In the genomic region with DNA sequence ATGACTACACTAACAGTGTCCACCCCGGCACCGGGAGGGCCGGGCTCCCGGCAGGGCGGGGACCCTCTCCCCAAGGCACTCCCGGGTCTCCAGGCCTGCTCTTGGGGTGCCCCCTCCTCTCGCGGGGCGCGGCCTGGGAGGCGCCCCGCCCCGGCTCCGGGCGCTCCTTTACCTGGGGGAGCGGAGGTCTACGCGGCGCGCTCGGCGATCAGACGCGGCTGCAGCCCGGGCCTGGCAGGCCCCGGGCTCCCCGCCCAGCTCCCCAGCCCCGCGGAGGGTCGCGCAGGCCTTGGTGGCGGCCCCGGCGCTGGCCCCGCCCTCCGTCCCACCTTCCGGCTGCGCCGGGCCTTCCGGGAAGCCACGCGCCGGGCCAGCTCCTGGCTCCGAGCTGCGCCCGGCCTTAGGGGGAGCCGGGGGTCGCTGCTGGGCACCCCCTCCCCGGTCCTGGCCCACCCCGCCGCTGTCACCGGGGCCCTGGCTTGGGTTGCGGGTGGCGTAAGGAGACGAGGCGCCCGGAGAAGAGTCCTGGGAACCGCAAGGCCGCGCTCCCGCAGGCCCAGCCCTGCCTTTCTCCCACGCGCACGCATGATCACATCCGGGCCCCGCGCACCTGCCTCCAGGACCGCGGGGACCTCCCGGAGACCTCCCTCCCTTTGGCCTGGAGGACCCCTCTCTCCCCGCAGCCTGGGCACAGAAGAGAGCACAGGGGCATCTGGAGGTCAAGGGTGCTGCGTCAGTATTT, we compare ENCODE assay signal across 1 cellular context.
TF ChIP-seq lines count a peak whose summit lies in the region.

A gene (minus strand): TSS at position 309 of the 742 bp plus-strand sequence. CDS start 6,848 bp downstream, outside the sequence.

TF ChIP-seq in HepG2, 621 proteins besides CTCF, POLR2A, EP300 and RAD21 (continued from another document and continues in another):
- TF ChIP-seq ZFP90 (CRISPR knock-in tag; IDR thresholded peaks at IDR 0.05; ENCODE audit: borderline replicate concordance) (peak; percentile 28; the same call in 1 of the 2 replicates), ZSCAN20 (CRISPR knock-in tag; IDR thresholded peaks at IDR 0.05; ENCODE audit: borderline replicate concordance) (peak; percentile 65; the same call in 1 of the 2 replicates), ZNF616 (CRISPR knock-in tag; IDR thresholded peaks at IDR 0.05; ENCODE audit: low read depth) (no peak; the same call in 1 of the 2 replicates), ZNF333 (CRISPR knock-in tag; IDR thresholded peaks at IDR 0.05; ENCODE audit: borderline replicate concordance) (no peak), ZNF30 (CRISPR knock-in tag; IDR thresholded peaks at IDR 0.05) (no peak), ESRRA (CRISPR knock-in tag; IDR thresholded peaks at IDR 0.05; ENCODE audit: low read depth) (peak; percentile 20; the same call in 1 of the 2 replicates), ATRX (CRISPR knock-in tag; IDR thresholded peaks at IDR 0.05; ENCODE audit: borderline replicate concordance) (no peak), SMARCC2 (IDR thresholded peaks at IDR 0.05) (no peak), MXI1 (IDR thresholded peaks at IDR 0.05; ENCODE audit: borderline replicate concordance, low read depth, low read length) (peak; percentile 92; the same call in 1 of the 3 replicates), ZFP37 (CRISPR knock-in tag; IDR thresholded peaks at IDR 0.05; ENCODE audit: borderline replicate concordance) (no peak), ZNF781 (CRISPR knock-in tag; IDR thresholded peaks at IDR 0.05; ENCODE audit: borderline replicate concordance, not compliant biosample characterization) (no peak), ZNF296 (CRISPR knock-in tag; conservative IDR thresholded peaks at IDR 0.05) (no peak), POLR2AphosphoS5 (IDR thresholded peaks at IDR 0.05; ENCODE audit: low read depth, low read length) (peak; percentile 62), ZNF431 (CRISPR knock-in tag; IDR thresholded peaks at IDR 0.05; ENCODE audit: borderline replicate concordance, low read depth) (no peak), ZNF256 (CRISPR knock-in tag; conservative IDR thresholded peaks at IDR 0.05) (no peak), HMGA1 (CRISPR knock-in tag; conservative IDR thresholded peaks at IDR 0.05) (no peak), ZNF850 (CRISPR knock-in tag; conservative IDR thresholded peaks at IDR 0.05) (no peak), TEAD3 (CRISPR knock-in tag; optimal IDR thresholded peaks at IDR 0.05; ENCODE audit: borderline replicate concordance) (no peak), SMAD9 (CRISPR knock-in tag; IDR thresholded peaks at IDR 0.05) (no peak), ZBTB1 (CRISPR knock-in tag; IDR thresholded peaks at IDR 0.05; ENCODE audit: borderline replicate concordance) (no peak), HNRNPL (IDR thresholded peaks at IDR 0.05; ENCODE audit: low read depth, low read length) (no peak), ERF (CRISPR knock-in tag; IDR thresholded peaks at IDR 0.05) (0 out of 2 replicates have a peak, but pooled peaks have one; percentile 20), ZNF720 (CRISPR knock-in tag; IDR thresholded peaks at IDR 0.05) (no peak), ZNF879 (CRISPR knock-in tag; IDR thresholded peaks at IDR 0.05) (no peak), ZNF570 (CRISPR knock-in tag; IDR thresholded peaks at IDR 0.05; ENCODE audit: borderline replicate concordance) (no peak), ZNF619 (CRISPR knock-in tag; IDR thresholded peaks at IDR 0.05) (no peak), SRF (IDR thresholded peaks at IDR 0.05; ENCODE audit: low read depth, low read length) (no peak), NCOR1 (IDR thresholded peaks at IDR 0.05; ENCODE audit: borderline replicate concordance, low read length) (no peak), REL (CRISPR knock-in tag; conservative IDR thresholded peaks at IDR 0.05) (no peak), HOXA5 (CRISPR knock-in tag; IDR thresholded peaks at IDR 0.05) (no peak), FOSL1 (CRISPR knock-in tag; IDR thresholded peaks at IDR 0.05; ENCODE audit: borderline replicate concordance) (no peak), SAP130 (CRISPR knock-in tag; IDR thresholded peaks at IDR 0.05; ENCODE audit: low read depth) (peak; percentile 72), ZNF598 (CRISPR knock-in tag; IDR thresholded peaks at IDR 0.05; ENCODE audit: borderline replicate concordance) (no peak), WIZ (CRISPR knock-in tag; IDR thresholded peaks at IDR 0.05) (no peak), ZNF562 (CRISPR knock-in tag; IDR thresholded peaks at IDR 0.05; ENCODE audit: borderline replicate concordance) (no peak), HNRNPUL1 (IDR thresholded peaks at IDR 0.05; ENCODE audit: low read depth, low read length) (no peak), RARA (CRISPR knock-in tag; IDR thresholded peaks at IDR 0.05) (peak; percentile 59), ZNF234 (CRISPR knock-in tag; conservative IDR thresholded peaks at IDR 0.05) (no peak), ZBTB7B (CRISPR knock-in tag; IDR thresholded peaks at IDR 0.05) (no peak; the same call in 1 of the 2 replicates), ZBTB7A (CRISPR knock-in tag; IDR thresholded peaks at IDR 0.05) (no peak)
- TF ChIP-seq, protein P1, sequence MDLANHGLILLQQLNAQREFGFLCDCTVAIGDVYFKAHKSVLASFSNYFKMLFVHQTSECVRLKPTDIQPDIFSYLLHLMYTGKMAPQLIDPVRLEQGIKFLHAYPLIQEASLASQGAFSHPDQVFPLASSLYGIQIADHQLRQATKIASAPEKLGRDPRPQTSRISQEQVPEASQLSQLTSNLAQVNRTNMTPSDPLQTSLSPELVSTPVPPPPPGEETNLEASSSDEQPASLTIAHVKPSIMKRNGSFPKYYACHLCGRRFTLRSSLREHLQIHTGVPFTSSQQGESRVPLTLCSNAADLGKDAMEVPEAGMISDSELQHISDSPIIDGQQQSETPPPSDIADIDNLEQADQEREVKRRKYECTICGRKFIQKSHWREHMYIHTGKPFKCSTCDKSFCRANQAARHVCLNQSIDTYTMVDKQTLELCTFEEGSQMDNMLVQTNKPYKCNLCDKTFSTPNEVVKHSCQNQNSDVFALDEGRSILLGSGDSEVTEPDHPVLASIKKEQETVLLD (CRISPR knock-in tag; IDR thresholded peaks at IDR 0.05; ENCODE audit: low read depth): no peak
- TF ChIP-seq, protein P2, sequence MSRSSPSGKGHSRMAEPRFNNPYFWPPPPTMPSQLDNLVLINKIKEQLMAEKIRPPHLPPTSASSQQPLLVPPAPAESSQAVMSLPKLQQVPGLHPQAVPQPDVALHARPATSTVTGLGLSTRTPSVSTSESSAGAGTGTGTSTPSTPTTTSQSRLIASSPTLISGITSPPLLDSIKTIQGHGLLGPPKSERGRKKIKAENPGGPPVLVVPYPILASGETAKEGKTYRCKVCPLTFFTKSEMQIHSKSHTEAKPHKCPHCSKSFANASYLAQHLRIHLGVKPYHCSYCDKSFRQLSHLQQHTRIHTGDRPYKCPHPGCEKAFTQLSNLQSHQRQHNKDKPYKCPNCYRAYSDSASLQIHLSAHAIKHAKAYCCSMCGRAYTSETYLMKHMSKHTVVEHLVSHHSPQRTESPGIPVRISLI (CRISPR knock-in tag; IDR thresholded peaks at IDR 0.05; ENCODE audit: borderline replicate concordance): no peak
- TF ChIP-seq, protein P3, sequence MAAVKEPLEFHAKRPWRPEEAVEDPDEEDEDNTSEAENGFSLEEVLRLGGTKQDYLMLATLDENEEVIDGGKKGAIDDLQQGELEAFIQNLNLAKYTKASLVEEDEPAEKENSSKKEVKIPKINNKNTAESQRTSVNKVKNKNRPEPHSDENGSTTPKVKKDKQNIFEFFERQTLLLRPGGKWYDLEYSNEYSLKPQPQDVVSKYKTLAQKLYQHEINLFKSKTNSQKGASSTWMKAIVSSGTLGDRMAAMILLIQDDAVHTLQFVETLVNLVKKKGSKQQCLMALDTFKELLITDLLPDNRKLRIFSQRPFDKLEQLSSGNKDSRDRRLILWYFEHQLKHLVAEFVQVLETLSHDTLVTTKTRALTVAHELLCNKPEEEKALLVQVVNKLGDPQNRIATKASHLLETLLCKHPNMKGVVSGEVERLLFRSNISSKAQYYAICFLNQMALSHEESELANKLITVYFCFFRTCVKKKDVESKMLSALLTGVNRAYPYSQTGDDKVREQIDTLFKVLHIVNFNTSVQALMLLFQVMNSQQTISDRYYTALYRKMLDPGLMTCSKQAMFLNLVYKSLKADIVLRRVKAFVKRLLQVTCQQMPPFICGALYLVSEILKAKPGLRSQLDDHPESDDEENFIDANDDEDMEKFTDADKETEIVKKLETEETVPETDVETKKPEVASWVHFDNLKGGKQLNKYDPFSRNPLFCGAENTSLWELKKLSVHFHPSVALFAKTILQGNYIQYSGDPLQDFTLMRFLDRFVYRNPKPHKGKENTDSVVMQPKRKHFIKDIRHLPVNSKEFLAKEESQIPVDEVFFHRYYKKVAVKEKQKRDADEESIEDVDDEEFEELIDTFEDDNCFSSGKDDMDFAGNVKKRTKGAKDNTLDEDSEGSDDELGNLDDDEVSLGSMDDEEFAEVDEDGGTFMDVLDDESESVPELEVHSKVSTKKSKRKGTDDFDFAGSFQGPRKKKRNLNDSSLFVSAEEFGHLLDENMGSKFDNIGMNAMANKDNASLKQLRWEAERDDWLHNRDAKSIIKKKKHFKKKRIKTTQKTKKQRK (IDR thresholded peaks at IDR 0.05; ENCODE audit: low read length): no peak
- TF ChIP-seq, protein P4, sequence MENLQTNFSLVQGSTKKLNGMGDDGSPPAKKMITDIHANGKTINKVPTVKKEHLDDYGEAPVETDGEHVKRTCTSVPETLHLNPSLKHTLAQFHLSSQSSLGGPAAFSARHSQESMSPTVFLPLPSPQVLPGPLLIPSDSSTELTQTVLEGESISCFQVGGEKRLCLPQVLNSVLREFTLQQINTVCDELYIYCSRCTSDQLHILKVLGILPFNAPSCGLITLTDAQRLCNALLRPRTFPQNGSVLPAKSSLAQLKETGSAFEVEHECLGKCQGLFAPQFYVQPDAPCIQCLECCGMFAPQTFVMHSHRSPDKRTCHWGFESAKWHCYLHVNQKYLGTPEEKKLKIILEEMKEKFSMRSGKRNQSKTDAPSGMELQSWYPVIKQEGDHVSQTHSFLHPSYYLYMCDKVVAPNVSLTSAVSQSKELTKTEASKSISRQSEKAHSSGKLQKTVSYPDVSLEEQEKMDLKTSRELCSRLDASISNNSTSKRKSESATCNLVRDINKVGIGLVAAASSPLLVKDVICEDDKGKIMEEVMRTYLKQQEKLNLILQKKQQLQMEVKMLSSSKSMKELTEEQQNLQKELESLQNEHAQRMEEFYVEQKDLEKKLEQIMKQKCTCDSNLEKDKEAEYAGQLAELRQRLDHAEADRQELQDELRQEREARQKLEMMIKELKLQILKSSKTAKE (CRISPR knock-in tag; IDR thresholded peaks at IDR 0.05; ENCODE audit: borderline replicate concordance): no peak
- TF ChIP-seq, protein P5, sequence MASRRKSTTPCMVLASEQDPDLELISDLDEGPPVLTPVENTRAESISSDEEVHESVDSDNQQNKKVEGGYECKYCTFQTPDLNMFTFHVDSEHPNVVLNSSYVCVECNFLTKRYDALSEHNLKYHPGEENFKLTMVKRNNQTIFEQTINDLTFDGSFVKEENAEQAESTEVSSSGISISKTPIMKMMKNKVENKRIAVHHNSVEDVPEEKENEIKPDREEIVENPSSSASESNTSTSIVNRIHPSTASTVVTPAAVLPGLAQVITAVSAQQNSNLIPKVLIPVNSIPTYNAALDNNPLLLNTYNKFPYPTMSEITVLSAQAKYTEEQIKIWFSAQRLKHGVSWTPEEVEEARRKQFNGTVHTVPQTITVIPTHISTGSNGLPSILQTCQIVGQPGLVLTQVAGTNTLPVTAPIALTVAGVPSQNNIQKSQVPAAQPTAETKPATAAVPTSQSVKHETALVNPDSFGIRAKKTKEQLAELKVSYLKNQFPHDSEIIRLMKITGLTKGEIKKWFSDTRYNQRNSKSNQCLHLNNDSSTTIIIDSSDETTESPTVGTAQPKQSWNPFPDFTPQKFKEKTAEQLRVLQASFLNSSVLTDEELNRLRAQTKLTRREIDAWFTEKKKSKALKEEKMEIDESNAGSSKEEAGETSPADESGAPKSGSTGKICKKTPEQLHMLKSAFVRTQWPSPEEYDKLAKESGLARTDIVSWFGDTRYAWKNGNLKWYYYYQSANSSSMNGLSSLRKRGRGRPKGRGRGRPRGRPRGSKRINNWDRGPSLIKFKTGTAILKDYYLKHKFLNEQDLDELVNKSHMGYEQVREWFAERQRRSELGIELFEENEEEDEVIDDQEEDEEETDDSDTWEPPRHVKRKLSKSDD (CRISPR knock-in tag; IDR thresholded peaks at IDR 0.05; ENCODE audit: low read depth): no peak
- TF ChIP-seq, protein P6, sequence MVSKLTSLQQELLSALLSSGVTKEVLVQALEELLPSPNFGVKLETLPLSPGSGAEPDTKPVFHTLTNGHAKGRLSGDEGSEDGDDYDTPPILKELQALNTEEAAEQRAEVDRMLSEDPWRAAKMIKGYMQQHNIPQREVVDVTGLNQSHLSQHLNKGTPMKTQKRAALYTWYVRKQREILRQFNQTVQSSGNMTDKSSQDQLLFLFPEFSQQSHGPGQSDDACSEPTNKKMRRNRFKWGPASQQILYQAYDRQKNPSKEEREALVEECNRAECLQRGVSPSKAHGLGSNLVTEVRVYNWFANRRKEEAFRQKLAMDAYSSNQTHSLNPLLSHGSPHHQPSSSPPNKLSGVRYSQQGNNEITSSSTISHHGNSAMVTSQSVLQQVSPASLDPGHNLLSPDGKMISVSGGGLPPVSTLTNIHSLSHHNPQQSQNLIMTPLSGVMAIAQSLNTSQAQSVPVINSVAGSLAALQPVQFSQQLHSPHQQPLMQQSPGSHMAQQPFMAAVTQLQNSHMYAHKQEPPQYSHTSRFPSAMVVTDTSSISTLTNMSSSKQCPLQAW (CRISPR knock-in tag; IDR thresholded peaks at IDR 0.05): no peak
- TF ChIP-seq, protein P7, sequence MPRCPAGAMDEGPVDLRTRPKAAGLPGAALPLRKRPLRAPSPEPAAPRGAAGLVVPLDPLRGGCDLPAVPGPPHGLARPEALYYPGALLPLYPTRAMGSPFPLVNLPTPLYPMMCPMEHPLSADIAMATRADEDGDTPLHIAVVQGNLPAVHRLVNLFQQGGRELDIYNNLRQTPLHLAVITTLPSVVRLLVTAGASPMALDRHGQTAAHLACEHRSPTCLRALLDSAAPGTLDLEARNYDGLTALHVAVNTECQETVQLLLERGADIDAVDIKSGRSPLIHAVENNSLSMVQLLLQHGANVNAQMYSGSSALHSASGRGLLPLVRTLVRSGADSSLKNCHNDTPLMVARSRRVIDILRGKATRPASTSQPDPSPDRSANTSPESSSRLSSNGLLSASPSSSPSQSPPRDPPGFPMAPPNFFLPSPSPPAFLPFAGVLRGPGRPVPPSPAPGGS (CRISPR knock-in tag; IDR thresholded peaks at IDR 0.05): peak; percentile 75; the same call in 1 of the 2 replicates
- TF ChIP-seq, protein P8, sequence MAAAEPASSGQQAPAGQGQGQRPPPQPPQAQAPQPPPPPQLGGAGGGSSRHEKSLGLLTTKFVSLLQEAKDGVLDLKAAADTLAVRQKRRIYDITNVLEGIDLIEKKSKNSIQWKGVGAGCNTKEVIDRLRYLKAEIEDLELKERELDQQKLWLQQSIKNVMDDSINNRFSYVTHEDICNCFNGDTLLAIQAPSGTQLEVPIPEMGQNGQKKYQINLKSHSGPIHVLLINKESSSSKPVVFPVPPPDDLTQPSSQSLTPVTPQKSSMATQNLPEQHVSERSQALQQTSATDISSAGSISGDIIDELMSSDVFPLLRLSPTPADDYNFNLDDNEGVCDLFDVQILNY (CRISPR knock-in tag; conservative IDR thresholded peaks at IDR 0.05): no peak
- TF ChIP-seq, protein P9, sequence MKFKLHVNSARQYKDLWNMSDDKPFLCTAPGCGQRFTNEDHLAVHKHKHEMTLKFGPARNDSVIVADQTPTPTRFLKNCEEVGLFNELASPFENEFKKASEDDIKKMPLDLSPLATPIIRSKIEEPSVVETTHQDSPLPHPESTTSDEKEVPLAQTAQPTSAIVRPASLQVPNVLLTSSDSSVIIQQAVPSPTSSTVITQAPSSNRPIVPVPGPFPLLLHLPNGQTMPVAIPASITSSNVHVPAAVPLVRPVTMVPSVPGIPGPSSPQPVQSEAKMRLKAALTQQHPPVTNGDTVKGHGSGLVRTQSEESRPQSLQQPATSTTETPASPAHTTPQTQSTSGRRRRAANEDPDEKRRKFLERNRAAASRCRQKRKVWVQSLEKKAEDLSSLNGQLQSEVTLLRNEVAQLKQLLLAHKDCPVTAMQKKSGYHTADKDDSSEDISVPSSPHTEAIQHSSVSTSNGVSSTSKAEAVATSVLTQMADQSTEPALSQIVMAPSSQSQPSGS (CRISPR knock-in tag; IDR thresholded peaks at IDR 0.05): no peak
